In genomic region chr5:64181440-64181839, GRCh38 we compare ENCODE assay signal across 14 cellular contexts. TPM values are rescaled to one million over a fixed set of nuclear protein-coding genes. Genes with fewer than 3 reads are reported as not detected.
"Had no signal": no experiment of that assay in that cellular context is flagged by ENCODE, and none has a peak within 500 bp of the region (broad histone marks: within the 10 kb centered on the region; RNA-seq: fewer than 3 reads in every experiment).

No MANE protein-coding gene starts in this region.

- DNase-seq: activated CD4-positive, CD25-positive, alpha-beta regulatory T cell treated with anti-CD3 and anti-CD28 coated beads, Interleukin-2, amount 50 U/mL, for 72 hours; activated gamma-delta T cell treated with Interleukin-2 at 50 U/mL for 16 hours; effector memory CD8-positive, alpha-beta T cell; lower lobe of right lung; stimulated activated CD4-positive, alpha-beta T cell treated with anti-CD3 and anti-CD28 coated beads, Interleukin-12 subunit alpha, Interleukin-12 subunit beta, amount 100 ng/mL, for 4 hours; stimulated activated CD4-positive, alpha-beta T cell treated with anti-CD3 and anti-CD28 coated beads, Interleukin-1b, Interleukin-23, amount 100 ng/mL, for 48 hours; stimulated activated naive CD4-positive, alpha-beta T cell treated with Interleukin-2 at 50 U/mL for 16 hours; T-helper 17 cell; transverse colon; uterus had no signal

- H3K27me3 ChIP-seq: transverse colon, uterus had no signal

- H3K27ac Mint-ChIP-seq: activated naive CD8-positive, alpha-beta T cell; effector memory CD8-positive, alpha-beta T cell; natural killer cell treated with Interleukin-12 subunit alpha and Interleukin-12 subunit beta and Interleukin-15 and Interleukin-18, amount 100 ng/mL, for 72 hours; T-helper 17 cell had no signal

- H3K9me3 ChIP-seq: lower lobe of right lung, transverse colon, uterus had no signal

- H3K4me3 ChIP-seq: lower lobe of right lung, transverse colon, uterus had no signal

- H3K27me3 Mint-ChIP-seq: activated naive CD8-positive, alpha-beta T cell; effector memory CD8-positive, alpha-beta T cell; natural killer cell treated with Interleukin-12 subunit alpha and Interleukin-12 subunit beta and Interleukin-15 and Interleukin-18, amount 100 ng/mL, for 72 hours; T-helper 17 cell had no signal

- ATAC-seq: effector memory CD8-positive, alpha-beta T cell; lower lobe of right lung; natural killer cell treated with Interleukin-12 subunit alpha and Interleukin-12 subunit beta and Interleukin-15 and Interleukin-18, amount 100 ng/mL, for 72 hours; T-helper 17 cell had no signal

- H3K27ac ChIP-seq: lower lobe of right lung, transverse colon, uterus, VCaP had no signal

- H3K4me1 Mint-ChIP-seq: T-helper 17 cell had no signal

- H3K4me3 Mint-ChIP-seq: activated naive CD8-positive, alpha-beta T cell; effector memory CD8-positive, alpha-beta T cell; natural killer cell treated with Interleukin-12 subunit alpha and Interleukin-12 subunit beta and Interleukin-15 and Interleukin-18, amount 100 ng/mL, for 72 hours; T-helper 17 cell had no signal

- H3K36me3 Mint-ChIP-seq: activated naive CD8-positive, alpha-beta T cell; natural killer cell treated with Interleukin-12 subunit alpha and Interleukin-12 subunit beta and Interleukin-15 and Interleukin-18, amount 100 ng/mL, for 72 hours had no signal

- H3K4me1 ChIP-seq: lower lobe of right lung, transverse colon, uterus had no signal

- H3K36me3 ChIP-seq: lower lobe of right lung, transverse colon, uterus had no signal

RNA-seq across cellular contexts. Expression of gene RNF180, which starts 15.8 kb away (rescaled TPM):
- total RNA-seq: activated CD8-positive, alpha-beta memory T cell treated with anti-CD3 and anti-CD28 coated beads for 36 hours; natural killer cell treated with Interleukin-12 subunit alpha and Interleukin-12 subunit beta and Interleukin-15 and Interleukin-18, amount 100 ng/mL, for 72 hours; T-helper 17 cell had no signal
